In the genomic region with DNA sequence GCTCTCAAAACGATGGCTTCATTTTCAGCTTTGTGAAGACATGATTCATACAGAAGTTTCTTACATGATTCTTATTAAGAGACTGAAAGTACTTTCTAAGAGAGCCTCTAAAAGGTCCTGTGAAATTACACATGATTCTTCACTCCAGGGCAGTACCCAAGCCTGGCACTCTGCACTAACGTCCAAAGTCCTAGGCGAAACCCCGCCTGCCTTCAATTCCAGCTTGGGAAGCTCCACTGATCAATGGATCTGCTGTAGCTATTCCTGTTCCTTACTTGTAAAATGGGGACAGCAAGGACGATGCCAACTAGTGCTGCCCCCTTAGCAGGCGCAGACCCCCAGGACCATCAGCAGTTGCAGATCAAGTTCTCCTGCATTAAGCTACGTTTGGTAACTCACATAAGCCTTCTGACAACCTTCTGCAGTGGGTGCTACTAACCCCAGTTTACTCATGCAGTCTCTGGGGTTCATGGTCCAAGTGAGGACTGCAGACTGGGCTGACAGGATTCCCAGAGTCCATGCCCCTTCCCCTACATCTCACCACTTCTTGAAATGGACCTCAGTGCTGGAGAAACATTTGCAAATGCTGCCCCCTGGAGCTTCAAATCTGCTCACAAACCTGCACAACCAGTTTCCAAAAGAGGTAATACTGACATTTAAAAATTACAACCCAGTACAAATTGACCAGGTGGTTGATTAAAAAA, we compare ENCODE assay signal across 14 cellular contexts. TPM values are rescaled to one million over a fixed set of nuclear protein-coding genes. Genes with fewer than 3 reads are reported as not detected.
DNase-seq lines count a peak whose midpoint lies in the region; ATAC-seq, FAIRE-seq and TF ChIP-seq lines count a peak whose summit lies in the region.
"Had no signal": no experiment of that assay in that cellular context is flagged by ENCODE, and none has a peak within 500 bp of the region (broad histone marks: within the 10 kb centered on the region; RNA-seq: fewer than 3 reads in every experiment).

No MANE protein-coding gene starts in this region.

- no peak overlapping the region for H3K27ac ChIP-seq in 22Rv1
- no peak overlapping the region for H3K27ac ChIP-seq in GM23338 (ENCODE audit: low read depth)
- H3K27ac ChIP-seq in keratinocyte (ENCODE audit: control insufficient read depth, insufficient read depth, low read length), result no peak overlapping the region
- no peak overlapping the region for H3K27ac ChIP-seq in spleen
- H3K27ac ChIP-seq: BLaER1 treated with 17β-estradiol and CSF1 and Interleukin-3, amounts not matched to agents 10 nM and 100 nM had no signal

- H3K4me2 ChIP-seq in GM23338 (no peak overlapping the region), keratinocyte (ENCODE audit: control insufficient read depth, extremely low read depth, insufficient read depth, low read depth, low read length) (no peak overlapping the region)
- H3K4me2 ChIP-seq: BLaER1 treated with 17β-estradiol and CSF1 and Interleukin-3, amounts not matched to agents 10 nM and 100 nM had no signal

- peaks cover 14% of the 10 kb centered on the region for H3K36me3 ChIP-seq in GM23338 (ENCODE audit: insufficient read depth)
- peaks cover 27 to 38% of the 10 kb centered on the region in 2 experiments for H3K36me3 ChIP-seq in keratinocyte (ENCODE audit: control insufficient read depth in 2 of 2, extremely low read depth in 1 of 2, insufficient read depth in 2 of 2, low read length in 2 of 2)
- H3K36me3 ChIP-seq in spleen, result peaks cover 0 to 77% (median 50%) of the 10 kb centered on the region in 6 donors

- no peak overlapping the region for H3K9ac ChIP-seq in keratinocyte (ENCODE audit: control insufficient read depth, extremely low read depth, insufficient read depth, low read length)
- H3K9ac ChIP-seq: BLaER1 treated with 17β-estradiol and CSF1 and Interleukin-3, amounts not matched to agents 10 nM and 100 nM had no signal

- TF ChIP-seq POLR2A in spleen (IDR thresholded peaks at IDR 0.05), result no peak

- dilution Hi-C loops in keratinocyte (cut with MboI; ENCODE audit: extremely low pct_ligation_motif_present, low sequenced_read_pairs), result no loop called here

- FAIRE-seq in keratinocyte (lab: Jason Lieb, UNC), result no peak

- H3K4me1 Mint-ChIP-seq in GM23338, result peaks cover 10% of the 10 kb centered on the region; the same call in 2 of the 3 replicates
- H3K4me1 Mint-ChIP-seq: activated B cell treated with CpG ODN at 0.5 μM for 24 hours had no signal

- H3K4me1 ChIP-seq in GM23338 (ENCODE audit: insufficient read depth) (peaks cover 5% of the 10 kb centered on the region; the same call in 1 of the 2 replicates), keratinocyte (ENCODE audit: control insufficient read depth, extremely low read depth, insufficient read depth, low read length) (peaks cover 8% of the 10 kb centered on the region), spleen (peaks cover 0 to 10% (median 0%) of the 10 kb centered on the region in 6 donors)

- no peaks in the 10 kb centered on the region for H3K27me3 ChIP-seq in GM23338 (ENCODE audit: insufficient read depth)
- H3K27me3 ChIP-seq in keratinocyte (ENCODE audit: control insufficient read depth, extremely low read depth, insufficient read depth, low read length), result no peaks in the 10 kb centered on the region
- no peaks in the 10 kb centered on the region for H3K27me3 ChIP-seq in spleen (replicated peaks in 1 of 7)
- H3K27me3 ChIP-seq: BLaER1 treated with 17β-estradiol and CSF1 and Interleukin-3, amounts not matched to agents 10 nM and 100 nM had no signal

- no peaks in the 10 kb centered on the region for H3K9me3 Mint-ChIP-seq in GM23338
- H3K9me3 Mint-ChIP-seq: activated B cell treated with CpG ODN at 0.5 μM for 24 hours; naive thymus-derived CD8-positive, alpha-beta T cell had no signal

- ATAC-seq in GM23338 (peak; percentile 31; the same call in 2 of the 3 replicates), GM19023 (IDR thresholded peaks at IDR 0.05; ENCODE audit: unreplicated experiment) (no peak)
- ATAC-seq: naive thymus-derived CD8-positive, alpha-beta T cell had no signal

- H3K4me3 Mint-ChIP-seq in GM23338, result no peak overlapping the region
- H3K4me3 Mint-ChIP-seq: activated B cell treated with CpG ODN at 0.5 μM for 24 hours had no signal

- in situ Hi-C loops in SK-MEL-5 (cut with HindIII; ENCODE audit: low pct_unique_long_range_greater_than_20kb, low sequenced_read_pairs), result no loop called here

- peaks cover 4% of the 10 kb centered on the region for H4K20me1 ChIP-seq in GM23338 (replicated peaks; ENCODE audit: insufficient read depth)
- H4K20me1 ChIP-seq in keratinocyte (ENCODE audit: control insufficient read depth, extremely low read depth, insufficient read depth, low read length), result no peaks in the 10 kb centered on the region

- 94 to 97% (median 94%) methylated on average over 7 of the region's 7 CpGs for WGBS in spleen, 5 donors

- H3K4me3 ChIP-seq in GM23338 (no peak overlapping the region), keratinocyte (ENCODE audit: control insufficient read depth in 2 of 3, extremely low read depth in 1 of 3, insufficient read depth in 2 of 3, low read depth in 1 of 3, low read length in 3 of 3) (no peak overlapping the region), spleen (no peak overlapping the region)
- H3K4me3 ChIP-seq: BLaER1 treated with 17β-estradiol and CSF1 and Interleukin-3, amounts not matched to agents 10 nM and 100 nM had no signal

- intact Hi-C loops in spleen (cut with DNase I; ENCODE audit: low total_unique reads), result no loop called here

- H2AFZ ChIP-seq in GM23338, result no peak overlapping the region
- no peak overlapping the region for H2AFZ ChIP-seq in keratinocyte (ENCODE audit: control insufficient read depth, low read length)

- peak; percentile 52 for TF ChIP-seq CTCF in 22Rv1 (IDR thresholded peaks at IDR 0.05)
- TF ChIP-seq CTCF in GM23338 (conservative IDR thresholded peaks at IDR 0.05; ENCODE audit: low read depth in 2 of 2), result peak; percentile 55 to 65
- TF ChIP-seq CTCF in keratinocyte (optimal IDR thresholded peaks at IDR 0.05 in 1 of 3, IDR thresholded peaks at IDR 0.05 in 1 of 3, conservative IDR thresholded peaks at IDR 0.05 in 1 of 3; ENCODE audit: extremely low read depth in 1 of 3, insufficient read depth in 2 of 3, low read length in 3 of 3), result peak; percentile 21 to 48 (median 44)
- TF ChIP-seq CTCF in spleen (IDR thresholded peaks at IDR 0.05 in 8 of 11, conservative IDR thresholded peaks at IDR 0.05 in 3 of 11), result no peak

- no peaks in the 10 kb centered on the region for H3K9me2 ChIP-seq in GM23338 (ENCODE audit: insufficient read depth)

- DNase-seq in GM23338 (ENCODE audit: low spot score) (peak; percentile 40), SK-MEL-5 (ENCODE audit: low read depth, low spot score) (peak; percentile 35), keratinocyte (ENCODE audit: low read depth, low spot score) (no peak), spleen (no peak), UCSD-AML1 (lab: John Stamatoyannopoulos, UW; ENCODE audit: unreplicated experiment) (no peak), COLO668 (lab: John Stamatoyannopoulos, UW; ENCODE audit: unreplicated experiment) (no peak)
- DNase-seq: activated B cell treated with CpG ODN at 0.5 μM for 24 hours; naive thymus-derived CD8-positive, alpha-beta T cell; NCI-H2227 treated with DMSO at 0.1 percent for 48 hours; SHP77; stimulated activated CD4-positive, alpha-beta T cell treated with anti-CD3 and anti-CD28 coated beads, Interleukin-12 subunit alpha, Interleukin-12 subunit beta, amount 100 ng/mL, for 4 hours had no signal

- H3K79me2 ChIP-seq in GM23338 (replicated peaks; ENCODE audit: insufficient read depth), result 0 out of 2 replicates have a peak, but pooled peaks cover 5% of the 10 kb centered on the region
- peaks cover 16% of the 10 kb centered on the region for H3K79me2 ChIP-seq in keratinocyte (ENCODE audit: control insufficient read depth, insufficient read depth, low read length)

- no peaks in the 10 kb centered on the region for H3K27me3 Mint-ChIP-seq in GM23338 (ENCODE audit: insufficient read depth, low read depth, poor library complexity)
- H3K27me3 Mint-ChIP-seq: activated B cell treated with CpG ODN at 0.5 μM for 24 hours; naive thymus-derived CD8-positive, alpha-beta T cell had no signal

- H3K9me3 ChIP-seq in keratinocyte (ENCODE audit: control insufficient read depth, low read depth, low read length) (no peaks in the 10 kb centered on the region), spleen (no peaks in the 10 kb centered on the region)
- H3K9me3 ChIP-seq: BLaER1 treated with 17β-estradiol and CSF1 and Interleukin-3, amounts not matched to agents 10 nM and 100 nM had no signal

- H3K9me1 ChIP-seq in keratinocyte (ENCODE audit: control insufficient read depth, extremely low read depth, insufficient read depth, low read length), result no peaks in the 10 kb centered on the region

- peaks cover 38% of the 10 kb centered on the region for H3K36me3 Mint-ChIP-seq in GM23338 (ENCODE audit: low read depth)

- H3K27ac Mint-ChIP-seq in GM23338, result no peak overlapping the region
- H3K27ac Mint-ChIP-seq: activated B cell treated with CpG ODN at 0.5 μM for 24 hours had no signal

- no peaks in the 10 kb centered on the region for H3F3A ChIP-seq in GM23338 (replicated peaks; ENCODE audit: low read depth)

RNA-seq across cellular contexts. Expression of gene CHCHD4, which starts 10.6 kb away (rescaled TPM):
- 25.8 and 31.1 TPM in 2 replicates for total RNA-seq in GM23338 (2014; rRNA removed; shearing (Covaris generic))
- 39.2 and 41.3 TPM in 2 replicates for polyA plus RNA-seq in GM23338 (2016; fragmentation: Nextera tagmentation; extraction: Ambion mirVana)
- total RNA-seq in SK-MEL-5 (2014; rRNA removed; shearing (Covaris generic)), result 41.0 and 42.3 TPM in 2 replicates
- polyA plus RNA-seq in SK-MEL-5 (2015; cell fraction: cytosol; rRNA removed), result 30.3 and 34.7 TPM in 2 replicates
- polyA plus RNA-seq in SK-MEL-5 (2015; cell fraction: nucleus; rRNA removed), result 5.8 and 6.7 TPM in 2 replicates
- 12.0 to 22.1 TPM (median 19.8 TPM) in 3 replicates for polyA plus RNA-seq in keratinocyte
- 7.4 TPM for polyA plus RNA-seq in keratinocyte (2011; ENCODE audit: low read depth)
- polyA plus RNA-seq in keratinocyte (2011; cell fraction: cytosol; rRNA removed), result 17.1 and 21.0 TPM in 2 replicates
- 7.7 and 7.8 TPM in 2 replicates for polyA plus RNA-seq in keratinocyte (2011; cell fraction: nucleus; rRNA removed)
- 14.2 and 15.8 TPM in 2 replicates for polyA plus RNA-seq in keratinocyte (2012; ENCODE audit: low replicate concordance)
- 3.8 to 12.4 TPM (median 7.0 TPM) in 3 replicates for polyA minus RNA-seq in keratinocyte
- polyA minus RNA-seq in keratinocyte (2011; cell fraction: cytosol; rRNA and poly(A)+ RNA removed), result 4.8 TPM
- 2.6 and 3.3 TPM in 2 replicates for polyA minus RNA-seq in keratinocyte (2011; cell fraction: nucleus; rRNA and poly(A)+ RNA removed)
- 10 to 100 TPM in 3 of 7 donors, 1 to 10 TPM in 4; 8.5 to 17.1 (median 9.5) TPM for total RNA-seq in spleen
- 10 to 100 TPM in 2 of 3 donors, 1 to 10 TPM in 1; 8.4 to 14.1 (median 12.1) TPM for polyA plus RNA-seq in spleen

RNA-seq across cellular contexts. Expression of gene TMEM43, which starts 10.7 kb away (rescaled TPM):
- 27.6 and 34.7 TPM in 2 replicates for total RNA-seq in GM23338 (2014; rRNA removed; shearing (Covaris generic))
- 14.8 and 15.9 TPM in 2 replicates for polyA plus RNA-seq in GM23338 (2016; fragmentation: Nextera tagmentation; extraction: Ambion mirVana)
- 56.4 and 58.2 TPM in 2 replicates for total RNA-seq in SK-MEL-5 (2014; rRNA removed; shearing (Covaris generic))
- polyA plus RNA-seq in SK-MEL-5 (2015; cell fraction: cytosol; rRNA removed), result 51.6 and 60.9 TPM in 2 replicates
- 70.2 and 79.0 TPM in 2 replicates for polyA plus RNA-seq in SK-MEL-5 (2015; cell fraction: nucleus; rRNA removed)
- polyA plus RNA-seq in keratinocyte, result 98.8 to 117 TPM (median 111 TPM) in 3 replicates
- 31.8 TPM for polyA plus RNA-seq in keratinocyte (2011; ENCODE audit: low read depth)
- 65.1 and 66.9 TPM in 2 replicates for polyA plus RNA-seq in keratinocyte (2011; cell fraction: cytosol; rRNA removed)
- 236 TPM in 2 replicates for polyA plus RNA-seq in keratinocyte (2011; cell fraction: nucleus; rRNA removed)
- 69.7 and 81.4 TPM in 2 replicates for polyA plus RNA-seq in keratinocyte (2012; ENCODE audit: low replicate concordance)
- polyA minus RNA-seq in keratinocyte, result 114 to 170 TPM (median 147 TPM) in 3 replicates
- 81.9 TPM for polyA minus RNA-seq in keratinocyte (2011; cell fraction: cytosol; rRNA and poly(A)+ RNA removed)
- 136 and 182 TPM in 2 replicates for polyA minus RNA-seq in keratinocyte (2011; cell fraction: nucleus; rRNA and poly(A)+ RNA removed)
- 10 to 100 TPM; 40.5 to 64.2 (median 53.9) TPM for total RNA-seq in spleen
- 10 to 100 TPM; 18.7 to 22.8 (median 22.5) TPM for polyA plus RNA-seq in spleen

Comparison
In these comparisons a context has a peak if more than half of its experiments do, and no peak if none do; other contexts are left out.
1. CTCF ChIP-seq: peak in 22Rv1 (single experiment), GM23338 (2 of 2) and keratinocyte (3 of 3); none in spleen (0 of 11).
2. DNase-seq: peak in GM23338 (single experiment) and SK-MEL-5 (single experiment); none in keratinocyte (single experiment), spleen (single experiment), UCSD-AML1 (single experiment) and COLO668 (single experiment).